31 cellular contexts compared by ENCODE assay signal in genomic region chr1:223067914-223068313, GRCh38.
"Had no signal": no experiment of that assay in that cellular context is flagged by ENCODE, and none has a peak within 500 bp of the region (broad histone marks: within the 10 kb centered on the region; RNA-seq: fewer than 3 reads in every experiment).

No MANE protein-coding gene starts in this region.

- H3K27me3 Mint-ChIP-seq: activated CD4-positive, alpha-beta memory T cell treated with anti-CD3 and anti-CD28 coated beads, Interleukin-2, amount 10 ng/mL, durations not matched to agents 7 days and 5 days; activated naive CD4-positive, alpha-beta T cell treated with anti-CD3 and anti-CD28 coated beads, Interleukin-2, amount 50 U/mL, for 24 hours had no signal

- H3K27ac Mint-ChIP-seq: activated CD4-positive, alpha-beta memory T cell treated with anti-CD3 and anti-CD28 coated beads, Interleukin-2, amount 10 ng/mL, durations not matched to agents 7 days and 5 days; activated naive CD4-positive, alpha-beta T cell treated with anti-CD3 and anti-CD28 coated beads, Interleukin-2, amount 50 U/mL, for 24 hours; activated T-helper 2 cell treated with anti-CD3 and anti-CD28 coated beads, Interferon-gamma antibody, Interleukin-2, Interleukin-4, amounts not matched to agents 10 μg/mL and 5 μg/mL and 100 μg/mL, durations not matched to agents 14 hours and 24 hours and 36 hours; brain had no signal

- DNase-seq: activated CD4-positive, alpha-beta memory T cell treated with anti-CD3 and anti-CD28 coated beads, Interleukin-2, amount 10 ng/mL, durations not matched to agents 7 days and 5 days; activated CD4-positive, alpha-beta T cell treated with anti-CD3 and anti-CD28 coated beads for 1 hour; activated CD4-positive, alpha-beta T cell treated with anti-CD3 and anti-CD28 coated beads for 48 hours; activated CD4-positive, CD25-positive, alpha-beta regulatory T cell; activated CD8-positive, alpha-beta memory T cell treated with anti-CD3 and anti-CD28 coated beads for 24 hours; activated gamma-delta T cell; activated naive CD4-positive, alpha-beta T cell treated with Interleukin-2 at 50 U/mL for 16 hours; activated T-cell treated with anti-CD3 and anti-CD28 coated beads, Interleukin-2, amount 50 U/mL, for 1 hour; cerebellar nuclear complex; Kasumi-1; KG1; NCI-H1105; NCI-H1417 treated with DMSO at 0.1 percent for 48 hours; NCI-H1694; NCI-H1930; NCI-H2081 treated with DMSO at 0.1 percent for 48 hours; NCI-H226; NCI-H446 treated with DMSO at 0.1 percent for 48 hours; NCI-H524; NCI-H69; NCI-H82; NK-92 treated with Interleukin-12 subunit alpha and Interleukin-12 subunit beta, amount 100 ng/mL, for 24 hours; PC-9; Right ventricle myocardium superior; SW 1271; T-helper 1 cell; T-helper 2 cell; T-helper 9 cell had no signal

- H3K4me1 Mint-ChIP-seq: activated CD4-positive, alpha-beta memory T cell treated with anti-CD3 and anti-CD28 coated beads, Interleukin-2, amount 10 ng/mL, durations not matched to agents 7 days and 5 days; activated naive CD4-positive, alpha-beta T cell treated with anti-CD3 and anti-CD28 coated beads, Interleukin-2, amount 50 U/mL, for 24 hours had no signal

- H3K4me3 Mint-ChIP-seq: activated CD4-positive, alpha-beta memory T cell treated with anti-CD3 and anti-CD28 coated beads, Interleukin-2, amount 10 ng/mL, durations not matched to agents 7 days and 5 days; activated naive CD4-positive, alpha-beta T cell treated with anti-CD3 and anti-CD28 coated beads, Interleukin-2, amount 50 U/mL, for 24 hours; brain had no signal

- H3K9me3 Mint-ChIP-seq: activated CD4-positive, alpha-beta memory T cell treated with anti-CD3 and anti-CD28 coated beads, Interleukin-2, amount 10 ng/mL, durations not matched to agents 7 days and 5 days; activated naive CD4-positive, alpha-beta T cell treated with anti-CD3 and anti-CD28 coated beads, Interleukin-2, amount 50 U/mL, for 24 hours; activated T-helper 2 cell treated with anti-CD3 and anti-CD28 coated beads, Interferon-gamma antibody, Interleukin-2, Interleukin-4, amounts not matched to agents 10 μg/mL and 5 μg/mL and 100 μg/mL, durations not matched to agents 14 hours and 24 hours and 36 hours had no signal

- H3K36me3 Mint-ChIP-seq: activated naive CD4-positive, alpha-beta T cell treated with anti-CD3 and anti-CD28 coated beads, Interleukin-2, amount 50 U/mL, for 24 hours; brain had no signal
